ENCODE assay signal across 8 cellular contexts in genomic region chr17:35312790-35313711, GRCh38.
DNase-seq lines count a peak whose midpoint lies in the region; ATAC-seq and TF ChIP-seq lines count a peak whose summit lies in the region.

No MANE protein-coding gene starts in this region.

- H3K4me1 ChIP-seq in MM.1S (ENCODE audit: low read length) (0 out of 2 replicates have a peak, but pooled peaks cover 6% of the 10 kb centered on the region), hepatocyte (ENCODE audit: insufficient read depth) (no peaks in the 10 kb centered on the region), vagina (peaks cover 31% of the 10 kb centered on the region)

- H3F3A ChIP-seq in MM.1S (ENCODE audit: insufficient read depth, low read length), result no peaks in the 10 kb centered on the region

- H3K27me3 ChIP-seq in MM.1S (replicated peaks; ENCODE audit: insufficient read depth, low read length), result no peaks in the 10 kb centered on the region
- H3K27me3 ChIP-seq in hepatocyte, result peaks cover 6% of the 10 kb centered on the region
- H3K27me3 ChIP-seq in vagina, result no peaks in the 10 kb centered on the region

- peak overlapping the region; percentile 99 for H2AFZ ChIP-seq in MM.1S (ENCODE audit: low read length)
- H2AFZ ChIP-seq in hepatocyte, result peak overlapping the region; percentile 55

- H3K27ac ChIP-seq in MM.1S (ENCODE audit: low read length) (no peak overlapping the region), hepatocyte (no peak overlapping the region), vagina (peak overlapping the region; percentile 68)

- WGBS in hepatocyte (ENCODE audit: low lambda C conversion rate, missing lambda C conversion rate), result 53% methylated on average over 20 of the region's 20 CpGs

- peak; percentile 80 for TF ChIP-seq CTCF in MM.1S (IDR thresholded peaks at IDR 0.05; ENCODE audit: low read length)
- TF ChIP-seq CTCF in hepatocyte (IDR thresholded peaks at IDR 0.05; ENCODE audit: poor library complexity), result peak; percentile 88
- TF ChIP-seq CTCF in vagina (IDR thresholded peaks at IDR 0.05), result peak; percentile 69 to 82 (median 72)

- no peaks in the 10 kb centered on the region for H3K9me2 ChIP-seq in MM.1S (replicated peaks; ENCODE audit: insufficient read depth, low read length)
- no peaks in the 10 kb centered on the region for H3K9me2 ChIP-seq in hepatocyte (replicated peaks; ENCODE audit: insufficient read depth)

- H3K9ac ChIP-seq in MM.1S (ENCODE audit: low read length), result peak overlapping the region; percentile 17; the same call in 1 of the 2 replicates

- intact Hi-C loops in vagina (cut with DNase I), result loop anchor here (5.0 kb wide), 1 partner anchor 224 kb away; the partner anchor contains the start of gene SLFN12L

- no peak for TF ChIP-seq POLR2A in vagina (IDR thresholded peaks at IDR 0.05)

- no peaks in the 10 kb centered on the region for H3K9me3 ChIP-seq in MM.1S (replicated peaks; ENCODE audit: insufficient read depth, low read length)
- H3K9me3 ChIP-seq in hepatocyte (ENCODE audit: low read depth), result no peaks in the 10 kb centered on the region
- H3K9me3 ChIP-seq in vagina, result no peaks in the 10 kb centered on the region

- H3K4me3 ChIP-seq in MM.1S (ENCODE audit: low read length) (peak overlapping the region; percentile 43), hepatocyte (no peak overlapping the region), vagina (peak overlapping the region; percentile 24 to 33)

- H3K4me2 ChIP-seq in MM.1S (ENCODE audit: low read depth, low read length) (peak overlapping the region; percentile 77; the same call in 1 of the 2 replicates), hepatocyte (peak overlapping the region; percentile 66)

- peak; percentile 22 for DNase-seq in COR-L47 (lab: John Stamatoyannopoulos, UW)
- peak; percentile 78 for DNase-seq in MM.1S
- DNase-seq in T-helper 1 cell, result peak; percentile 71 to 90 (median 78)
- DNase-seq in amniotic epithelial cell (ENCODE audit: low read depth), result peak; percentile 64
- DNase-seq in hepatocyte (ENCODE audit: low spot score), result peak; percentile 77
- DNase-seq in retina, result peak; percentile 75
- no peak for DNase-seq in vagina (ENCODE audit: extremely low spot score in 2 of 2)

- ATAC-seq in GM21515 (IDR thresholded peaks at IDR 0.05; ENCODE audit: unreplicated experiment), result peak; percentile 73

- H4K20me1 ChIP-seq in MM.1S (ENCODE audit: insufficient read depth, low read length) (no peaks in the 10 kb centered on the region), hepatocyte (ENCODE audit: insufficient read depth, poor library complexity, severe bottlenecking) (no peaks in the 10 kb centered on the region)

- H3K36me3 ChIP-seq in MM.1S (replicated peaks; ENCODE audit: insufficient read depth, low read length) (no peaks in the 10 kb centered on the region), hepatocyte (replicated peaks; ENCODE audit: insufficient read depth, low read depth) (no peaks in the 10 kb centered on the region), vagina (no peaks in the 10 kb centered on the region)

- H3K79me2 ChIP-seq in MM.1S (ENCODE audit: low read length) (no peaks in the 10 kb centered on the region), hepatocyte (no peaks in the 10 kb centered on the region)

Comparison
In these comparisons a context has a peak if more than half of its experiments do, and no peak if none do; other contexts are left out.
1. DNase-seq: peak in COR-L47 (single experiment), MM.1S (single experiment), T-helper 1 cell (5 of 5), amniotic epithelial cell (single experiment), hepatocyte (single experiment) and retina (single experiment); none in vagina (0 of 2).
2. Peak in every context shown above with its lines, with median percentiles within 50 percentile points of each other: CTCF ChIP-seq.